In the genomic region with DNA sequence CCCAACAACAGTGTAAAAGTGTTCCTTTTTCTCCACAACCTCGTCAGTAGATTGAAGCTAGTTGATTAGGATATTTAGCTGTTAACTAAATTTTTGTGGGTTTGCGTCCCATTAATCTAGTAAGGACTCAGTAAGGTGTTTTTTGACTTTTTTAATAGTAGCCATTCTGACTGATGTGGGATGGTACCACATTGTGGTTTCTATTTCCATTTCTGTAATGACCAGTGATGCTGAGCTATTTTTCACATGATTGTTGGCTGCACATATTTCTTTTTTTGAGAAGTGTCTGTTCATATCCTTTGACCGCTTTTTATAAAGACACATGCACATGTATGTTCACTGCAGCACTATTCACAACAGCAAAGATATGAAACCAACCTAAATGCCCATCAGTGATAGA, we compare ENCODE assay signal across 31 cellular contexts. TPM values are rescaled to one million over a fixed set of nuclear protein-coding genes. Genes with fewer than 3 reads are reported as not detected.
DNase-seq lines count a peak whose midpoint lies in the region; ATAC-seq and TF ChIP-seq lines count a peak whose summit lies in the region.
"Had no signal": no experiment of that assay in that cellular context is flagged by ENCODE, and none has a peak within 500 bp of the region (broad histone marks: within the 10 kb centered on the region; RNA-seq: fewer than 3 reads in every experiment).

No MANE protein-coding gene starts in this region.

- peaks cover 65% of the 10 kb centered on the region for H3K4me1 ChIP-seq in KMS-11 (ENCODE audit: low read depth, poor library complexity, severe bottlenecking)
- peaks cover 9% of the 10 kb centered on the region for H3K4me1 ChIP-seq in lower lobe of right lung
- H3K4me1 ChIP-seq: prostate gland, right lobe of liver had no signal

- H3K27ac ChIP-seq in KMS-11 = no peak overlapping the region
- H3K27ac ChIP-seq in lower lobe of right lung = no peak overlapping the region
- H3K27ac ChIP-seq: BLaER1, heart right ventricle, prostate gland, right lobe of liver, transverse colon had no signal

- no peaks in the 10 kb centered on the region for H3K79me2 ChIP-seq in KMS-11 (ENCODE audit: insufficient read depth, low read depth)

- H3K36me3 Mint-ChIP-seq in activated naive CD4-positive, alpha-beta T cell treated with anti-CD3 and anti-CD28 coated beads, Interleukin-2, amount 10 ng/mL, durations not matched to agents 7 days and 5 days = peaks cover 25% of the 10 kb centered on the region
- no peaks in the 10 kb centered on the region for H3K36me3 Mint-ChIP-seq in activated T-helper 17 cell treated with anti-CD3 and anti-CD28 coated beads, Interleukin-2, amount 50 U/mL, for 72 hours (ENCODE audit: low read depth)
- H3K36me3 Mint-ChIP-seq in stimulated activated naive B cell treated with anti-CD40 and anti-IgM and Interleukin-4, amounts not matched to agents 10 μg/mL and 1 μg/mL and 100 μg/mL, for 72 hours = peaks cover 3 to 4% of the 10 kb centered on the region in 2 donors
- H3K36me3 Mint-ChIP-seq: mesothelial cell of epicardium had no signal

- H2AFZ ChIP-seq in KMS-11 (ENCODE audit: low read depth) = no peak overlapping the region
- H2AFZ ChIP-seq: GM23338 had no signal

- H3K36me3 ChIP-seq in KMS-11 (ENCODE audit: insufficient read depth) (no peaks in the 10 kb centered on the region), lower lobe of right lung (no peaks in the 10 kb centered on the region)
- H3K36me3 ChIP-seq: BLaER1, heart right ventricle, prostate gland, right lobe of liver, transverse colon had no signal

- H3K27ac Mint-ChIP-seq in activated naive CD4-positive, alpha-beta T cell treated with anti-CD3 and anti-CD28 coated beads, Interleukin-2, amount 10 ng/mL, durations not matched to agents 7 days and 5 days = peak overlapping the region; percentile 93
- peak overlapping the region; percentile 58 for H3K27ac Mint-ChIP-seq in activated T-helper 17 cell treated with anti-CD3 and anti-CD28 coated beads, Interleukin-2, amount 50 U/mL, for 72 hours
- peak overlapping the region; percentile 85 for H3K27ac Mint-ChIP-seq in stimulated activated naive B cell treated with anti-CD40 and anti-IgM and Interleukin-4, amounts not matched to agents 10 μg/mL and 1 μg/mL and 100 μg/mL, for 72 hours
- H3K27ac Mint-ChIP-seq: GM23338, IgD-negative memory B cell, mesothelial cell of epicardium had no signal

- no peak for ATAC-seq in activated T-helper 17 cell treated with anti-CD3 and anti-CD28 coated beads, Interleukin-2, amount 50 U/mL, for 72 hours (replicated peaks)
- peak; percentile 8 for ATAC-seq in stimulated activated naive B cell treated with anti-CD40 and anti-IgM and Interleukin-4, amounts not matched to agents 10 μg/mL and 1 μg/mL and 100 μg/mL, for 72 hours (replicated peaks)
- ATAC-seq in lower lobe of right lung = no peak
- ATAC-seq: GM23338, heart right ventricle, left ventricle myocardium superior, Panc1, right lobe of liver had no signal

- CTCF ChIA-PET in activated naive CD4-positive, alpha-beta T cell treated with anti-CD3 and anti-CD28 coated beads, Interleukin-2, amount 10 ng/mL, durations not matched to agents 7 days and 5 days (lab: Charles Lee) = no interaction called here

- TF ChIP-seq CTCF in KMS-11 (conservative IDR thresholded peaks at IDR 0.05; ENCODE audit: low read depth, low read length) (no peak), lower lobe of right lung (IDR thresholded peaks at IDR 0.05) (no peak)

- intact Hi-C loops in lower lobe of right lung (cut with DNase I) = no loop called here

- no peaks in the 10 kb centered on the region for H4K20me1 ChIP-seq in KMS-11 (ENCODE audit: insufficient read depth)
- H4K20me1 ChIP-seq: BLaER1 had no signal

- H3K27me3 ChIP-seq in KMS-11 (ENCODE audit: insufficient read depth, low read depth) (no peaks in the 10 kb centered on the region), lower lobe of right lung (ENCODE audit: low read depth) (no peaks in the 10 kb centered on the region)
- H3K27me3 ChIP-seq: BLaER1, heart right ventricle, right lobe of liver, transverse colon had no signal

- H3K9ac ChIP-seq in KMS-11 = no peak overlapping the region
- H3K9ac ChIP-seq: BLaER1 had no signal

- peaks cover 5% of the 10 kb centered on the region for H3K9me3 Mint-ChIP-seq in activated naive CD4-positive, alpha-beta T cell treated with anti-CD3 and anti-CD28 coated beads, Interleukin-2, amount 10 ng/mL, durations not matched to agents 7 days and 5 days
- H3K9me3 Mint-ChIP-seq in activated T-helper 17 cell treated with anti-CD3 and anti-CD28 coated beads, Interleukin-2, amount 50 U/mL, for 72 hours = no peaks in the 10 kb centered on the region
- peaks cover 0 to 2% of the 10 kb centered on the region in 2 donors for H3K9me3 Mint-ChIP-seq in stimulated activated naive B cell treated with anti-CD40 and anti-IgM and Interleukin-4, amounts not matched to agents 10 μg/mL and 1 μg/mL and 100 μg/mL, for 72 hours

- peaks cover 88% of the 10 kb centered on the region for H3K4me1 Mint-ChIP-seq in activated naive CD4-positive, alpha-beta T cell treated with anti-CD3 and anti-CD28 coated beads, Interleukin-2, amount 10 ng/mL, durations not matched to agents 7 days and 5 days
- H3K4me1 Mint-ChIP-seq in activated T-helper 17 cell treated with anti-CD3 and anti-CD28 coated beads, Interleukin-2, amount 50 U/mL, for 72 hours = peaks cover 56% of the 10 kb centered on the region
- peaks cover 36 to 59% of the 10 kb centered on the region in 2 donors for H3K4me1 Mint-ChIP-seq in stimulated activated naive B cell treated with anti-CD40 and anti-IgM and Interleukin-4, amounts not matched to agents 10 μg/mL and 1 μg/mL and 100 μg/mL, for 72 hours

- H3K27me3 Mint-ChIP-seq in activated naive CD4-positive, alpha-beta T cell treated with anti-CD3 and anti-CD28 coated beads, Interleukin-2, amount 10 ng/mL, durations not matched to agents 7 days and 5 days = no peaks in the 10 kb centered on the region
- no peaks in the 10 kb centered on the region for H3K27me3 Mint-ChIP-seq in activated T-helper 17 cell treated with anti-CD3 and anti-CD28 coated beads, Interleukin-2, amount 50 U/mL, for 72 hours
- H3K27me3 Mint-ChIP-seq in stimulated activated naive B cell treated with anti-CD40 and anti-IgM and Interleukin-4, amounts not matched to agents 10 μg/mL and 1 μg/mL and 100 μg/mL, for 72 hours = no peaks in the 10 kb centered on the region
- H3K27me3 Mint-ChIP-seq: IgD-negative memory B cell had no signal

- no peak for DNase-seq in activated naive CD4-positive, alpha-beta T cell treated with anti-CD3 and anti-CD28 coated beads, Interleukin-2, amount 10 ng/mL, durations not matched to agents 7 days and 5 days
- no peak for DNase-seq in activated naive CD4-positive, alpha-beta T cell treated with Interleukin-2 at 50 U/mL for 16 hours
- DNase-seq in stimulated activated naive B cell treated with anti-CD40 and anti-IgM and Interleukin-4, amounts not matched to agents 10 μg/mL and 1 μg/mL and 100 μg/mL, for 72 hours = no peak
- DNase-seq in lower lobe of right lung (no peak), HK-2 (ENCODE audit: unreplicated experiment) (no peak)
- DNase-seq: activated CD4-positive, alpha-beta T cell treated with anti-CD3 and anti-CD28 coated beads for 48 hours; activated CD8-positive, alpha-beta memory T cell treated with anti-CD3 and anti-CD28 coated beads, Interleukin-2, amount 50 U/mL, for 48 hours; activated gamma-delta T cell; aorta; COR-L47; foreskin melanocyte; heart right ventricle; kidney; left ventricle myocardium superior; NCI-H1048; NCI-H446; NCI-H748 treated with DMSO at 0.1 percent for 48 hours; nucleus accumbens; right lobe of liver; Right ventricle myocardium superior; stimulated activated CD8-positive, alpha-beta memory T cell treated with anti-CD3 and anti-CD28 coated beads, Interleukin-4, amount 100 ng/mL, for 48 hours; transverse colon had no signal

- H3K9me3 ChIP-seq in lower lobe of right lung = no peaks in the 10 kb centered on the region
- H3K9me3 ChIP-seq: BLaER1, heart right ventricle, prostate gland, right lobe of liver, transverse colon had no signal

- H3K4me2 ChIP-seq in KMS-11 = peak overlapping the region; percentile 54; the same call in 1 of the 2 replicates
- H3K4me2 ChIP-seq: GM23338 had no signal

- no peak overlapping the region for H3K4me3 Mint-ChIP-seq in activated naive CD4-positive, alpha-beta T cell treated with anti-CD3 and anti-CD28 coated beads, Interleukin-2, amount 10 ng/mL, durations not matched to agents 7 days and 5 days
- H3K4me3 Mint-ChIP-seq in activated T-helper 17 cell treated with anti-CD3 and anti-CD28 coated beads, Interleukin-2, amount 50 U/mL, for 72 hours = peak overlapping the region; percentile 48
- peak overlapping the region in 1 of 2 donors; percentile 50 for H3K4me3 Mint-ChIP-seq in stimulated activated naive B cell treated with anti-CD40 and anti-IgM and Interleukin-4, amounts not matched to agents 10 μg/mL and 1 μg/mL and 100 μg/mL, for 72 hours
- H3K4me3 Mint-ChIP-seq: GM23338, IgD-negative memory B cell, mesothelial cell of epicardium had no signal

- H3K4me3 ChIP-seq in KMS-11 (IDR thresholded peaks at IDR 0.05; ENCODE audit: insufficient read depth, low read depth, low read length) = no peak overlapping the region
- no peak overlapping the region for H3K4me3 ChIP-seq in lower lobe of right lung
- H3K4me3 ChIP-seq: BLaER1, GM23338, heart right ventricle, prostate gland, right lobe of liver, transverse colon had no signal

RNA-seq across cellular contexts. Expression of a gene that starts 5.6 kb away (rescaled TPM):
- total RNA-seq in activated T-helper 17 cell treated with anti-CD3 and anti-CD28 coated beads, Interleukin-2, amount 50 U/mL, for 72 hours = 10 to 100 TPM in 1 of 2 donors, 1 to 10 TPM in 1; 9.6 to 30.4 TPM
- total RNA-seq in lower lobe of right lung = 6.1 TPM
- total RNA-seq: bronchial epithelial cell, GM23338 had no signal

Comparison
In these comparisons a context has a peak if more than half of its experiments do, and no peak if none do; other contexts are left out.
1. ATAC-seq: peak in stimulated activated naive B cell treated with anti-CD40 and anti-IgM and Interleukin-4, amounts not matched to agents 10 μg/mL and 1 μg/mL and 100 μg/mL, for 72 hours (2 of 2); none in activated T-helper 17 cell treated with anti-CD3 and anti-CD28 coated beads, Interleukin-2, amount 50 U/mL, for 72 hours (single experiment) and lower lobe of right lung (0 of 2).
2. Peak in every context shown above with its lines, with median percentiles within 50 percentile points of each other: H3K27ac Mint-ChIP-seq.